11 cellular contexts compared by ENCODE assay signal in genomic region chr16:87849419-87850008, GRCh38. TPM values are rescaled to one million over a fixed set of nuclear protein-coding genes. Genes with fewer than 3 reads are reported as not detected.
DNase-seq lines count a peak whose midpoint lies in the region; ATAC-seq and TF ChIP-seq lines count a peak whose summit lies in the region.
"Had no signal": no experiment of that assay in that cellular context is flagged by ENCODE, and none has a peak within 500 bp of the region (broad histone marks: within the 10 kb centered on the region; RNA-seq: fewer than 3 reads in every experiment).

No MANE protein-coding gene starts in this region.

- H3K27ac Mint-ChIP-seq in natural killer cell: peak overlapping the region in 1 of 2 donors; percentile 41
- H3K27ac Mint-ChIP-seq in natural killer cell treated with Interleukin-12 subunit alpha and Interleukin-12 subunit beta and Interleukin-15 and Interleukin-18, amount 100 ng/mL, for 72 hours: no peak overlapping the region
- no peak overlapping the region; the same call in 1 of the 2 replicates for H3K27ac Mint-ChIP-seq in HFFc6
- H3K27ac Mint-ChIP-seq in activated T-helper 17 cell treated with anti-CD3 and anti-CD28 coated beads, Interleukin-2, amount 50 U/mL, for 72 hours: no peak overlapping the region
- H3K27ac Mint-ChIP-seq: T-helper 2 cell treated with Interferon-gamma antibody and Interleukin-4, amounts not matched to agents 5 μg/mL and 100 μg/mL, for 36 hours had no signal

- ATAC-seq in natural killer cell (no peak), left colon (peak; percentile 6)
- ATAC-seq in natural killer cell treated with Interleukin-12 subunit alpha and Interleukin-12 subunit beta and Interleukin-15 and Interleukin-18, amount 100 ng/mL, for 72 hours: no peak
- ATAC-seq in activated T-helper 17 cell treated with anti-CD3 and anti-CD28 coated beads, Interleukin-2, amount 50 U/mL, for 72 hours (replicated peaks): no peak

- H3K4me1 Mint-ChIP-seq in natural killer cell: peaks cover 9 to 17% of the 10 kb centered on the region in 2 donors
- peaks cover 15 to 22% of the 10 kb centered on the region in 2 donors for H3K4me1 Mint-ChIP-seq in natural killer cell treated with Interleukin-12 subunit alpha and Interleukin-12 subunit beta and Interleukin-15 and Interleukin-18, amount 100 ng/mL, for 72 hours (ENCODE audit: low read depth in 2 of 2)
- H3K4me1 Mint-ChIP-seq in HFFc6 (ENCODE audit: low read depth): peaks cover 30% of the 10 kb centered on the region
- H3K4me1 Mint-ChIP-seq in activated T-helper 17 cell treated with anti-CD3 and anti-CD28 coated beads, Interleukin-2, amount 50 U/mL, for 72 hours: peaks cover 9% of the 10 kb centered on the region

- intact Hi-C loops in natural killer cell (cut with micrococcal nuclease): loop anchor here (1.0 to 10.0 kb wide), 4 partner anchors 22 to 355 kb away; partner anchors contain the start of gene ZCCHC14
- intact Hi-C loops in left colon (cut with DNase I, micrococcal nuclease): no loop called here

- no peak for TF ChIP-seq CTCF in natural killer cell (IDR thresholded peaks at IDR 0.05)
- TF ChIP-seq CTCF in HFFc6 (IDR thresholded peaks at IDR 0.05): no peak

- in situ Hi-C loops in SK-MEL-5 (cut with HindIII; ENCODE audit: low pct_unique_long_range_greater_than_20kb, low sequenced_read_pairs): no loop called here

- H3K36me3 Mint-ChIP-seq in natural killer cell: no peaks in the 10 kb centered on the region
- no peaks in the 10 kb centered on the region for H3K36me3 Mint-ChIP-seq in natural killer cell treated with Interleukin-12 subunit alpha and Interleukin-12 subunit beta and Interleukin-15 and Interleukin-18, amount 100 ng/mL, for 72 hours
- peaks cover 4% of the 10 kb centered on the region for H3K36me3 Mint-ChIP-seq in HFFc6 (ENCODE audit: low read depth)
- peaks cover 100% of the 10 kb centered on the region for H3K36me3 Mint-ChIP-seq in activated T-helper 17 cell treated with anti-CD3 and anti-CD28 coated beads, Interleukin-2, amount 50 U/mL, for 72 hours (ENCODE audit: low read depth)

- no peaks in the 10 kb centered on the region for H3K27me3 Mint-ChIP-seq in natural killer cell (ENCODE audit: low read depth in 2 of 2)
- no peaks in the 10 kb centered on the region for H3K27me3 Mint-ChIP-seq in natural killer cell treated with Interleukin-12 subunit alpha and Interleukin-12 subunit beta and Interleukin-15 and Interleukin-18, amount 100 ng/mL, for 72 hours
- peaks cover 3% of the 10 kb centered on the region for H3K27me3 Mint-ChIP-seq in HFFc6 (ENCODE audit: insufficient read depth)
- no peaks in the 10 kb centered on the region for H3K27me3 Mint-ChIP-seq in activated T-helper 17 cell treated with anti-CD3 and anti-CD28 coated beads, Interleukin-2, amount 50 U/mL, for 72 hours

- DNase-seq in natural killer cell: no peak
- DNase-seq in natural killer cell treated with Interleukin-12 subunit alpha and Interleukin-12 subunit beta and Interleukin-15 and Interleukin-18, amount 100 ng/mL, for 72 hours (ENCODE audit: low spot score): no peak
- peak; percentile 39 for DNase-seq in SK-MEL-5 (ENCODE audit: low read depth, low spot score)
- peak; percentile 43 to 65 for DNase-seq in left colon
- no peak for DNase-seq in NCI-H446 (lab: John Stamatoyannopoulos, UW)
- no peak for DNase-seq in HFFc6
- no peak for DNase-seq in amniotic stem cell (lab: John Stamatoyannopoulos, UW)
- DNase-seq: brain microvascular endothelial cell, foreskin melanocyte had no signal

- H3K9me3 Mint-ChIP-seq in natural killer cell (no peaks in the 10 kb centered on the region), HFFc6 (no peaks in the 10 kb centered on the region)
- no peaks in the 10 kb centered on the region for H3K9me3 Mint-ChIP-seq in natural killer cell treated with Interleukin-12 subunit alpha and Interleukin-12 subunit beta and Interleukin-15 and Interleukin-18, amount 100 ng/mL, for 72 hours
- H3K9me3 Mint-ChIP-seq in activated T-helper 17 cell treated with anti-CD3 and anti-CD28 coated beads, Interleukin-2, amount 50 U/mL, for 72 hours: no peaks in the 10 kb centered on the region
- H3K9me3 Mint-ChIP-seq: T-helper 2 cell treated with Interferon-gamma antibody and Interleukin-4, amounts not matched to agents 5 μg/mL and 100 μg/mL, for 36 hours had no signal

- peak overlapping the region; percentile 17 for H3K4me3 Mint-ChIP-seq in natural killer cell
- no peak overlapping the region for H3K4me3 Mint-ChIP-seq in natural killer cell treated with Interleukin-12 subunit alpha and Interleukin-12 subunit beta and Interleukin-15 and Interleukin-18, amount 100 ng/mL, for 72 hours
- no peak overlapping the region for H3K4me3 Mint-ChIP-seq in HFFc6
- no peak overlapping the region for H3K4me3 Mint-ChIP-seq in activated T-helper 17 cell treated with anti-CD3 and anti-CD28 coated beads, Interleukin-2, amount 50 U/mL, for 72 hours
- H3K4me3 Mint-ChIP-seq: T-helper 2 cell treated with Interferon-gamma antibody and Interleukin-4, amounts not matched to agents 5 μg/mL and 100 μg/mL, for 36 hours had no signal

RNA-seq across cellular contexts. Expression of gene SLC7A5, which starts 19.8 kb away (rescaled TPM):
- total RNA-seq in natural killer cell (10 to 100 TPM; 27.2 to 66.1 (median 34.2) TPM), left colon (10 to 100 TPM in 1 of 2 donors, 1 to 10 TPM in 1; 3.6 to 11.2 TPM)
- 100 to 1,000 TPM; 142 to 348 TPM for total RNA-seq in natural killer cell treated with Interleukin-12 subunit alpha and Interleukin-12 subunit beta and Interleukin-15 and Interleukin-18, amount 100 ng/mL, for 72 hours
- 190 and 226 TPM in 2 replicates for total RNA-seq in SK-MEL-5 (2014; rRNA removed; shearing (Covaris generic))
- 762 and 970 TPM in 2 replicates for polyA plus RNA-seq in SK-MEL-5 (2015; cell fraction: cytosol; rRNA removed)
- polyA plus RNA-seq in SK-MEL-5 (2015; cell fraction: nucleus; rRNA removed): 170 and 178 TPM in 2 replicates
- total RNA-seq in HFFc6 (2021; fragmentation: NEBNext Ultra II Directional; extraction: Animal tissue kit (Norgen Biotek cat#: 25700)): 100 to 1,000 TPM; 112 to 133 (median 124) TPM
- total RNA-seq in activated T-helper 17 cell treated with anti-CD3 and anti-CD28 coated beads, Interleukin-2, amount 50 U/mL, for 72 hours: 100 to 1,000 TPM; 130 to 233 TPM

Comparison
In these comparisons a context has a peak if more than half of its experiments do, and no peak if none do; other contexts are left out.
1. DNase-seq: peak in SK-MEL-5 (single experiment) and left colon (2 of 2); none in natural killer cell (single experiment), natural killer cell treated with Interleukin-12 subunit alpha and Interleukin-12 subunit beta and Interleukin-15 and Interleukin-18, amount 100 ng/mL, for 72 hours (single experiment), NCI-H446 (0 of 2), HFFc6 (single experiment) and amniotic stem cell (single experiment).